Comparison of ENCODE assay signal across 9 cellular contexts in the genomic region with DNA sequence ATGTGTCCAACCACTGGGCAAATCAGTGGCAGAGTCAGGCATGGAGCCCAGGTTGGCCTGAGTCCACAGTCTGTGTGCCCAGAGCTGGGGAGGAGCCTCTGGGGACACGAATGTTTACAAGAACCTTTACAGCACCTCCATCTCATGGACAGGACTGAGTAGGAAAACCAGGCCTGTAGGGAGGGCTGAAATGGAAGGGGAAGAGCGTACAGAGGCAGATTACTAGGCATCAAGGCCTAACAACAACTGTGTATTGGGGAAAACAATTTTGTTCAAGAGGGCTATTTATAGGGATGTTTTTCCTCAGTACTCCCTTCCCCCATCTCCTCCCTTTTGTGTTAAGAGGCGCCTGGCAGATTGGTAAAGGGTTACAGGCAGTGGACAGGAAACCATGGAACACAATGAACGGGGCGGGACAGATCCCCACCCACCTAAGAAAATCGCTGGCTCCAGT. TPM values are rescaled to one million over a fixed set of nuclear protein-coding genes. Genes with fewer than 3 reads are reported as not detected.
DNase-seq lines count a peak whose midpoint lies in the region; ATAC-seq and TF ChIP-seq lines count a peak whose summit lies in the region.
"Had no signal": no experiment of that assay in that cellular context is flagged by ENCODE, and none has a peak within 500 bp of the region (broad histone marks: within the 10 kb centered on the region; RNA-seq: fewer than 3 reads in every experiment).

No MANE protein-coding gene starts in this region.

- peaks cover 24% of the 10 kb centered on the region for H3K36me3 Mint-ChIP-seq in WTC11
- H3K36me3 Mint-ChIP-seq in activated naive CD4-positive, alpha-beta T cell treated with anti-CD3 and anti-CD28 coated beads, Interleukin-2, amount 10 ng/mL, durations not matched to agents 7 days and 5 days: peaks cover 8% of the 10 kb centered on the region

- intact Hi-C loops in left cardiac atrium (cut with DNase I): loop anchor here (5.0 to 10.0 kb wide), 3 partner anchors 73 to 406 kb away; no protein-coding TSS in a partner anchor
- intact Hi-C loops in prostate gland (cut with DNase I): loop anchor here (10.0 kb wide), 1 partner anchor 406 kb away; no protein-coding TSS in a partner anchor

- POLR2A ChIA-PET in WTC11 (lab: Charles Lee): no interaction called here

- no peak overlapping the region for H3K4me3 ChIP-seq in prostate gland

- peaks cover 7% of the 10 kb centered on the region; the same call in 1 of the 2 replicates for H3K27me3 Mint-ChIP-seq in WTC11 (ENCODE audit: low read depth)
- peaks cover 11% of the 10 kb centered on the region for H3K27me3 Mint-ChIP-seq in activated naive CD4-positive, alpha-beta T cell treated with anti-CD3 and anti-CD28 coated beads, Interleukin-2, amount 10 ng/mL, durations not matched to agents 7 days and 5 days

- ATAC-seq in WTC11 (peak; percentile 71), left cardiac atrium (peak; percentile 84 to 86)

- no peak for TF ChIP-seq POLR2A in prostate gland (IDR thresholded peaks at IDR 0.05)

- peaks cover 11% of the 10 kb centered on the region for H3K4me1 Mint-ChIP-seq in WTC11
- no peaks in the 10 kb centered on the region for H3K4me1 Mint-ChIP-seq in activated naive CD4-positive, alpha-beta T cell treated with anti-CD3 and anti-CD28 coated beads, Interleukin-2, amount 10 ng/mL, durations not matched to agents 7 days and 5 days

- peaks cover 31% of the 10 kb centered on the region for H3K9me3 Mint-ChIP-seq in WTC11
- peaks cover 24% of the 10 kb centered on the region for H3K9me3 Mint-ChIP-seq in activated naive CD4-positive, alpha-beta T cell treated with anti-CD3 and anti-CD28 coated beads, Interleukin-2, amount 10 ng/mL, durations not matched to agents 7 days and 5 days

- WGBS in prostate gland: 45% methylated on average over 6 of the region's 6 CpGs

- peak overlapping the region in 1 of 2 donors; percentile 31 for H3K27ac ChIP-seq in prostate gland

- H3K4me3 Mint-ChIP-seq in WTC11: no peak overlapping the region
- no peak overlapping the region for H3K4me3 Mint-ChIP-seq in activated naive CD4-positive, alpha-beta T cell treated with anti-CD3 and anti-CD28 coated beads, Interleukin-2, amount 10 ng/mL, durations not matched to agents 7 days and 5 days

- H3K36me3 ChIP-seq in prostate gland: no peaks in the 10 kb centered on the region

- H3K27ac Mint-ChIP-seq in WTC11: peak overlapping the region; percentile 81; the same call in 1 of the 2 replicates
- no peak overlapping the region for H3K27ac Mint-ChIP-seq in activated naive CD4-positive, alpha-beta T cell treated with anti-CD3 and anti-CD28 coated beads, Interleukin-2, amount 10 ng/mL, durations not matched to agents 7 days and 5 days

- CTCF ChIA-PET in WTC11 (lab: Charles Lee): interaction anchor here (0.6 to 1.0 kb wide), 2 partner anchors 53 to 74 kb away, joined by 3 read pairs; no protein-coding TSS in a partner anchor
- CTCF ChIA-PET in activated naive CD4-positive, alpha-beta T cell treated with anti-CD3 and anti-CD28 coated beads, Interleukin-2, amount 10 ng/mL, durations not matched to agents 7 days and 5 days (lab: Charles Lee): interaction anchor here (0.7 kb wide), 1 partner anchor 38 kb away, joined by 3 read pairs; no protein-coding TSS in a partner anchor

- DNase-seq in DMS153 treated with DMSO at 0.1 percent for 48 hours (lab: John Stamatoyannopoulos, UW; ENCODE audit: unreplicated experiment): peak; percentile 85
- DNase-seq in WTC11 (ENCODE audit: low spot score): no peak
- DNase-seq in left cardiac atrium: peak; percentile 71
- peak; percentile 57 for DNase-seq in prostate gland (ENCODE audit: low spot score)
- DNase-seq in NCI-H524 treated with DMSO at 0.1 percent for 48 hours (lab: John Stamatoyannopoulos, UW): no peak
- DNase-seq in NCI-H226: no peak
- no peak for DNase-seq in NCI-H128 (lab: John Stamatoyannopoulos, UW; ENCODE audit: unreplicated experiment)
- DNase-seq in activated naive CD4-positive, alpha-beta T cell treated with anti-CD3 and anti-CD28 coated beads, Interleukin-2, amount 10 ng/mL, durations not matched to agents 7 days and 5 days: no peak
- DNase-seq: activated CD4-positive, alpha-beta T cell treated with anti-CD3 and anti-CD28 coated beads, Interleukin-2, amount 50 U/mL, for 1 hour had no signal

- no peaks in the 10 kb centered on the region for H3K27me3 ChIP-seq in prostate gland (replicated peaks; ENCODE audit: insufficient read depth)

- H3K9me3 ChIP-seq in prostate gland: no peaks in the 10 kb centered on the region

- TF ChIP-seq CTCF in WTC11 (IDR thresholded peaks at IDR 0.05) (no peak), prostate gland (IDR thresholded peaks at IDR 0.05) (no peak)

- H3K4me1 ChIP-seq in prostate gland (replicated peaks): no peaks in the 10 kb centered on the region

TF ChIP-seq in WTC11, 78 proteins besides CTCF, POLR2A, EP300 and RAD21:
- TF ChIP-seq SMAD3 (CRISPR knock-in tag; IDR thresholded peaks at IDR 0.05; ENCODE audit: borderline replicate concordance) (no peak), NFYB (CRISPR knock-in tag; conservative IDR thresholded peaks at IDR 0.05; ENCODE audit: low read depth) (no peak), CREM (CRISPR knock-in tag; IDR thresholded peaks at IDR 0.05) (no peak), NR1H2 (CRISPR knock-in tag; IDR thresholded peaks at IDR 0.05) (no peak), KAT7 (CRISPR knock-in tag; IDR thresholded peaks at IDR 0.05; ENCODE audit: borderline replicate concordance) (no peak), ESRRA (CRISPR knock-in tag; IDR thresholded peaks at IDR 0.05; ENCODE audit: borderline replicate concordance) (no peak), ZNF263 (CRISPR knock-in tag; IDR thresholded peaks at IDR 0.05; ENCODE audit: low read depth) (no peak)
- TF ChIP-seq, protein P1, sequence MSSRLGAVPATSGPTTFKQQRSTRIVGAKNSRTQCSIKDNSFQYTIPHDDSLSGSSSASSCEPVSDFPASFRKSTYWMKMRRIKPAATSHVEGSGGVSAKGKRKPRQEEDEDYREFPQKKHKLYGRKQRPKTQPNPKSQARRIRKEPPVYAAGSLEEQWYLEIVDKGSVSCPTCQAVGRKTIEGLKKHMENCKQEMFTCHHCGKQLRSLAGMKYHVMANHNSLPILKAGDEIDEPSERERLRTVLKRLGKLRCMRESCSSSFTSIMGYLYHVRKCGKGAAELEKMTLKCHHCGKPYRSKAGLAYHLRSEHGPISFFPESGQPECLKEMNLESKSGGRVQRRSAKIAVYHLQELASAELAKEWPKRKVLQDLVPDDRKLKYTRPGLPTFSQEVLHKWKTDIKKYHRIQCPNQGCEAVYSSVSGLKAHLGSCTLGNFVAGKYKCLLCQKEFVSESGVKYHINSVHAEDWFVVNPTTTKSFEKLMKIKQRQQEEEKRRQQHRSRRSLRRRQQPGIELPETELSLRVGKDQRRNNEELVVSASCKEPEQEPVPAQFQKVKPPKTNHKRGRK (CRISPR knock-in tag; IDR thresholded peaks at IDR 0.05; ENCODE audit: borderline replicate concordance): 0 out of 2 replicates have a peak, but pooled peaks have one; percentile 10

RNA-seq across cellular contexts. Expression of a gene that starts 15.1 kb away (rescaled TPM):
- total RNA-seq in WTC11 (2021) (3.7 to 7.2 TPM (median 4.2 TPM) in 3 replicates), left cardiac atrium (10 to 100 TPM; 33.5 to 44.0 TPM), prostate gland (10 to 100 TPM in 1 of 2 donors, 1 to 10 TPM in 1; 6.5 to 10.7 TPM)

RNA-seq across cellular contexts. Expression of a gene that starts 38.5 kb away (rescaled TPM):
- total RNA-seq in WTC11 (2021) (32.0 to 37.7 TPM (median 32.9 TPM) in 3 replicates), left cardiac atrium (10 to 100 TPM; 13.3 to 15.9 TPM), prostate gland (10 to 100 TPM; 12.8 to 19.0 TPM)

Comparison
In these comparisons a context has a peak if more than half of its experiments do, and no peak if none do; other contexts are left out.
1. DNase-seq: peak in DMS153 treated with DMSO at 0.1 percent for 48 hours (single experiment), left cardiac atrium (single experiment) and prostate gland (single experiment); none in WTC11 (single experiment), NCI-H524 treated with DMSO at 0.1 percent for 48 hours (single experiment), NCI-H226 (single experiment), NCI-H128 (single experiment) and activated naive CD4-positive, alpha-beta T cell treated with anti-CD3 and anti-CD28 coated beads, Interleukin-2, amount 10 ng/mL, durations not matched to agents 7 days and 5 days (single experiment).